ENCODE assay signal across 24 cellular contexts in genomic region chr16:67166883-67167168, GRCh38. TPM values are rescaled to one million over a fixed set of nuclear protein-coding genes. Genes with fewer than 3 reads are reported as not detected.
DNase-seq lines count a peak whose midpoint lies in the region; ATAC-seq, FAIRE-seq and TF ChIP-seq lines count a peak whose summit lies in the region.
"Had no signal": no experiment of that assay in that cellular context is flagged by ENCODE, and none has a peak within 500 bp of the region (broad histone marks: within the 10 kb centered on the region; RNA-seq: fewer than 3 reads in every experiment).

No MANE protein-coding gene starts in this region.

- TF ChIP-seq RAD21 in K562 (CRISPR knock-in tag; conservative IDR thresholded peaks at IDR 0.05 in 1 of 2, IDR thresholded peaks at IDR 0.05 in 1 of 2) = no peak

- H2AFZ ChIP-seq in K562 (ENCODE audit: low read depth, low read length) = no peak overlapping the region
- H2AFZ ChIP-seq: GM23338, hepatocyte had no signal

- H3K4me3 ChIP-seq in K562 (no peak overlapping the region), gastrocnemius medialis (no peak overlapping the region)
- H3K4me3 ChIP-seq: hepatocyte, left lung, pancreas, SK-N-MC had no signal

- H3K4me1 ChIP-seq in K562 (replicated peaks in 1 of 2; ENCODE audit: control insufficient read depth in 2 of 2, insufficient read depth in 2 of 2, low read length in 2 of 2) = peaks cover 27 to 81% of the 10 kb centered on the region in 2 experiments
- peaks cover 55 to 61% of the 10 kb centered on the region in 2 donors for H3K4me1 ChIP-seq in gastrocnemius medialis

- POLR2A ChIA-PET in activated CD4-positive, alpha-beta memory T cell treated with anti-CD3 and anti-CD28 coated beads, Interleukin-2, amount 10 ng/mL, durations not matched to agents 7 days and 5 days (lab: Charles Lee) = interaction anchor here (0.9 to 12.7 kb wide), 3 partner anchors 7 to 138 kb away, joined by 3 to 204 read pairs (median 3); partner anchors contain the start of genes B3GNT9 and NOL3
- POLR2A ChIA-PET in activated CD4-positive, alpha-beta memory T cell treated with anti-CD3 and anti-CD28 coated beads for 36 hours (lab: Charles Lee) = no interaction called here
- POLR2A ChIA-PET in K562 (lab: Yijun Ruan, JAX) = no interaction called here

- H3K9me3 Mint-ChIP-seq in activated CD4-positive, alpha-beta memory T cell treated with anti-CD3 and anti-CD28 coated beads, Interleukin-2, amount 10 ng/mL, durations not matched to agents 7 days and 5 days = no peaks in the 10 kb centered on the region
- no peaks in the 10 kb centered on the region for H3K9me3 Mint-ChIP-seq in activated CD4-positive, alpha-beta memory T cell treated with anti-CD3 and anti-CD28 coated beads for 36 hours
- H3K9me3 Mint-ChIP-seq in progenitor cell of endocrine pancreas (ENCODE audit: low read depth) = no peaks in the 10 kb centered on the region
- H3K9me3 Mint-ChIP-seq: activated naive CD4-positive, alpha-beta T cell treated with anti-CD3 and anti-CD28 coated beads, Interleukin-2, amount 50 U/mL, for 72 hours; activated T-cell treated with anti-CD3 and anti-CD28 coated beads, Interleukin-2, amount 50 U/mL, for 72 hours; GM23338; mesothelial cell of epicardium; natural killer cell had no signal

- H3K27me3 ChIP-seq in K562 (ENCODE audit: control insufficient read depth in 2 of 2, insufficient read depth in 2 of 2, low read length in 2 of 2) = no peaks in the 10 kb centered on the region
- no peaks in the 10 kb centered on the region for H3K27me3 ChIP-seq in gastrocnemius medialis
- H3K27me3 ChIP-seq: pancreas had no signal

- no peak for TF ChIP-seq CTCF in K562 (IDR thresholded peaks at IDR 0.05 in 2 of 3, conservative IDR thresholded peaks at IDR 0.05 in 1 of 3; ENCODE audit: insufficient read depth in 2 of 3, low read depth in 1 of 3, low read length in 3 of 3)
- no peak for TF ChIP-seq CTCF in gastrocnemius medialis (IDR thresholded peaks at IDR 0.05 in 4 of 5, conservative IDR thresholded peaks at IDR 0.05 in 1 of 5)
- TF ChIP-seq CTCF in progenitor cell of endocrine pancreas (IDR thresholded peaks at IDR 0.05; ENCODE audit: unreplicated experiment) = no peak

- no peaks in the 10 kb centered on the region for H3K9me3 ChIP-seq in K562 (replicated peaks; ENCODE audit: control insufficient read depth, insufficient read depth, low read depth, low read length)
- no peaks in the 10 kb centered on the region for H3K9me3 ChIP-seq in gastrocnemius medialis
- H3K9me3 ChIP-seq: left lung, pancreas had no signal

- H3K79me2 ChIP-seq in K562 (ENCODE audit: control insufficient read depth, insufficient read depth, low read length) = no peaks in the 10 kb centered on the region; the same call in 2 of the 3 replicates
- H3K79me2 ChIP-seq: hepatocyte had no signal

- no peaks in the 10 kb centered on the region for H3K9me1 ChIP-seq in K562 (ENCODE audit: control insufficient read depth, insufficient read depth, low read length)

- in situ Hi-C loops in K562 (cut with MboI) (loop anchor here (25.0 kb wide), 1 partner anchor 205 kb away; the partner anchor contains the start of gene CES3), gastrocnemius medialis (cut with MboI; ENCODE audit: low sequenced_read_pairs in 4 of 4) (no loop called here)

- no peak overlapping the region; a peak in 1 of 4 replicates for H3K9ac ChIP-seq in K562 (ENCODE audit: insufficient read depth in 1 of 2, low read depth in 2 of 2, low read length in 2 of 2)

- TF ChIP-seq POLR2A in K562 (conservative IDR thresholded peaks at IDR 0.05) = no peak
- TF ChIP-seq POLR2A in gastrocnemius medialis (IDR thresholded peaks at IDR 0.05) = no peak

- ATAC-seq in K562 (no peak), gastrocnemius medialis (no peak)
- ATAC-seq: activated naive CD4-positive, alpha-beta T cell treated with anti-CD3 and anti-CD28 coated beads, Interleukin-2, amount 50 U/mL, for 72 hours; activated T-cell treated with anti-CD3 and anti-CD28 coated beads, Interleukin-2, amount 50 U/mL, for 72 hours; GM23338; left lung; natural killer cell; pancreas; sciatic nerve had no signal

- CTCF ChIA-PET in activated CD4-positive, alpha-beta memory T cell treated with anti-CD3 and anti-CD28 coated beads, Interleukin-2, amount 10 ng/mL, durations not matched to agents 7 days and 5 days (lab: Charles Lee) = interaction anchor here (4.8 kb wide), 1 partner anchor 13 kb away, joined by 32 read pairs; no protein-coding TSS in a partner anchor
- CTCF ChIA-PET in activated CD4-positive, alpha-beta memory T cell treated with anti-CD3 and anti-CD28 coated beads for 36 hours (lab: Charles Lee) = interaction anchor here (1.0 kb wide), 1 partner anchor 189 kb away, joined by 3 read pairs; no protein-coding TSS in a partner anchor
- CTCF ChIA-PET in K562 (lab: Yijun Ruan, JAX; ENCODE audit: low intra/inter-chr PET ratio) = no interaction called here

- H3K4me3 Mint-ChIP-seq in activated CD4-positive, alpha-beta memory T cell treated with anti-CD3 and anti-CD28 coated beads, Interleukin-2, amount 10 ng/mL, durations not matched to agents 7 days and 5 days = peak overlapping the region; percentile 17
- no peak overlapping the region for H3K4me3 Mint-ChIP-seq in activated CD4-positive, alpha-beta memory T cell treated with anti-CD3 and anti-CD28 coated beads for 36 hours
- H3K4me3 Mint-ChIP-seq in progenitor cell of endocrine pancreas (ENCODE audit: low read depth) = no peak overlapping the region
- H3K4me3 Mint-ChIP-seq: mesothelial cell of epicardium, natural killer cell had no signal

- H3K36me3 Mint-ChIP-seq in activated CD4-positive, alpha-beta memory T cell treated with anti-CD3 and anti-CD28 coated beads, Interleukin-2, amount 10 ng/mL, durations not matched to agents 7 days and 5 days (ENCODE audit: low read depth) = peaks cover 42% of the 10 kb centered on the region
- peaks cover 3% of the 10 kb centered on the region for H3K36me3 Mint-ChIP-seq in activated CD4-positive, alpha-beta memory T cell treated with anti-CD3 and anti-CD28 coated beads for 36 hours
- H3K36me3 Mint-ChIP-seq in progenitor cell of endocrine pancreas (ENCODE audit: insufficient read depth) = no peaks in the 10 kb centered on the region
- H3K36me3 Mint-ChIP-seq: mesothelial cell of epicardium, natural killer cell had no signal

- H3K27ac Mint-ChIP-seq in activated CD4-positive, alpha-beta memory T cell treated with anti-CD3 and anti-CD28 coated beads, Interleukin-2, amount 10 ng/mL, durations not matched to agents 7 days and 5 days = no peak overlapping the region
- H3K27ac Mint-ChIP-seq in activated CD4-positive, alpha-beta memory T cell treated with anti-CD3 and anti-CD28 coated beads for 36 hours = no peak overlapping the region
- H3K27ac Mint-ChIP-seq in progenitor cell of endocrine pancreas = no peak overlapping the region
- H3K27ac Mint-ChIP-seq: GM23338, mesothelial cell of epicardium, natural killer cell had no signal

- peaks cover 51% of the 10 kb centered on the region for H3K27me3 Mint-ChIP-seq in activated CD4-positive, alpha-beta memory T cell treated with anti-CD3 and anti-CD28 coated beads, Interleukin-2, amount 10 ng/mL, durations not matched to agents 7 days and 5 days
- H3K27me3 Mint-ChIP-seq in activated CD4-positive, alpha-beta memory T cell treated with anti-CD3 and anti-CD28 coated beads for 36 hours = peaks cover 50% of the 10 kb centered on the region
- H3K27me3 Mint-ChIP-seq in progenitor cell of endocrine pancreas = peaks cover 80% of the 10 kb centered on the region

- H3K27ac ChIP-seq in K562 (ENCODE audit: extremely low read depth, low read depth, low read length) (no peak overlapping the region), gastrocnemius medialis (peak overlapping the region; percentile 43 to 100 (median 95))
- H3K27ac ChIP-seq: epithelial cell of prostate, hepatocyte, left lung, pancreas, SK-N-MC had no signal

- peaks cover 67% of the 10 kb centered on the region for H3K4me1 Mint-ChIP-seq in activated CD4-positive, alpha-beta memory T cell treated with anti-CD3 and anti-CD28 coated beads, Interleukin-2, amount 10 ng/mL, durations not matched to agents 7 days and 5 days
- peaks cover 40% of the 10 kb centered on the region for H3K4me1 Mint-ChIP-seq in activated CD4-positive, alpha-beta memory T cell treated with anti-CD3 and anti-CD28 coated beads for 36 hours (ENCODE audit: low read depth)
- H3K4me1 Mint-ChIP-seq in progenitor cell of endocrine pancreas (ENCODE audit: low read depth) = peaks cover 10% of the 10 kb centered on the region

- H4K20me1 ChIP-seq in K562 (replicated peaks; ENCODE audit: control insufficient read depth, insufficient read depth, low read length) = no peaks in the 10 kb centered on the region

- no peak overlapping the region for H3K4me2 ChIP-seq in K562 (ENCODE audit: insufficient read depth, low read length)
- H3K4me2 ChIP-seq: hepatocyte had no signal

- intact Hi-C loops in activated CD4-positive, alpha-beta memory T cell treated with anti-CD3 and anti-CD28 coated beads for 36 hours (cut with micrococcal nuclease) = no loop called here
- intact Hi-C loops in K562 (cut with micrococcal nuclease) = no loop called here
- intact Hi-C loops in gastrocnemius medialis (cut with DNase I; ENCODE audit: low total_unique reads) = no loop called here

- H3K36me3 ChIP-seq in K562 (ENCODE audit: control insufficient read depth, insufficient read depth, low read length) (peaks cover 13% of the 10 kb centered on the region; the same call in 2 of the 3 replicates), gastrocnemius medialis (no peaks in the 10 kb centered on the region)
- H3K36me3 ChIP-seq: left lung, pancreas had no signal

- BruUV-seq in K562 (replicated peaks; lab: Mats Ljungman, UMichigan) = no TSS peak

- WGBS in K562 (ENCODE audit: insufficient coverage, low coverage, missing lambda C conversion rate) = 0% methylated on average over 1 of the region's 2 CpGs

- no peak for DNase-seq in activated CD4-positive, alpha-beta memory T cell treated with anti-CD3 and anti-CD28 coated beads, Interleukin-2, amount 10 ng/mL, durations not matched to agents 7 days and 5 days
- no peak for DNase-seq in activated CD4-positive, alpha-beta memory T cell treated with anti-CD3 and anti-CD28 coated beads for 36 hours
- DNase-seq in K562 (ENCODE audit: extremely low read depth in 1 of 4, low spot score in 3 of 4) = peak in 1 of 4 experiments; percentile 23
- DNase-seq in gastrocnemius medialis = no peak
- no peak for DNase-seq in progenitor cell of endocrine pancreas (ENCODE audit: low spot score, unreplicated experiment)
- DNase-seq in nucleus accumbens (lab: John Stamatoyannopoulos, UW) = no peak
- DNase-seq: activated T-cell treated with anti-CD3 and anti-CD28 coated beads, Interleukin-2, amount 50 U/mL, for 72 hours; foreskin fibroblast; natural killer cell; NCI-H1048; NCI-H187; RPMI8226; T1000 had no signal

- TF ChIP-seq EP300 in K562 (IDR thresholded peaks at IDR 0.05; ENCODE audit: low read length) = no peak

- FAIRE-seq in K562 (lab: Jason Lieb, UNC) = no peak
- FAIRE-seq: A204.1, GM19239, pancreas had no signal

RNA-seq across cellular contexts. Expression of gene HSF4, which starts 2.3 kb away (rescaled TPM):
- total RNA-seq in activated CD4-positive, alpha-beta memory T cell treated with anti-CD3 and anti-CD28 coated beads, Interleukin-2, amount 10 ng/mL, durations not matched to agents 7 days and 5 days = 100 to 1,000 TPM; 107 to 110 TPM
- 10 to 100 TPM; 34.8 to 36.1 TPM for total RNA-seq in activated CD4-positive, alpha-beta memory T cell treated with anti-CD3 and anti-CD28 coated beads for 36 hours
- total RNA-seq in K562 (2011; cell fraction: chromatin; rRNA removed; ENCODE audit: low replicate concordance) = 143 and 358 TPM in 2 replicates
- 185 and 204 TPM in 2 replicates for total RNA-seq in K562 (2011; cell fraction: nucleolus; rRNA removed)
- total RNA-seq in K562 (2011; cell fraction: nucleoplasm; rRNA removed) = 149 and 156 TPM in 2 replicates
- total RNA-seq in K562 (2014; rRNA removed) = 8.3 and 13.2 TPM in 2 replicates
- total RNA-seq in K562 (2014; rRNA removed; fragmentation: Illumina TruSeq; extraction: Trizol) = 3.4 and 5.3 TPM in 2 replicates
- total RNA-seq in K562 (2015; rRNA removed; fragmentation: Illumina TruSeq; extraction: Trizol) = 9.7 and 9.8 TPM in 2 replicates
- 22.6 and 25.2 TPM in 2 replicates for total RNA-seq in K562 (2021)
- polyA plus RNA-seq in K562 (2011; rRNA removed) = 7.3 and 19.2 TPM in 2 replicates
- polyA plus RNA-seq in K562 (2011; cell fraction: cytosol; rRNA removed) = 8.5 and 10.2 TPM in 2 replicates
- polyA plus RNA-seq in K562 (2011; cell fraction: nucleus; rRNA removed) = 197 and 252 TPM in 2 replicates
- polyA plus RNA-seq in K562 (2012) = 28.8 and 44.0 TPM in 2 replicates
- polyA plus RNA-seq in K562 (2014; fragmentation: Illumina TruSeq; extraction: Trizol) = 9.2 and 12.8 TPM in 2 replicates
- under 1 TPM in 1 of 2 experiments, not detected in 1; 0.50 TPM for polyA plus RNA-seq in K562 (2014; fragmentation: Nextera tagmentation; extraction: Ambion mirVana)
- 21.4 and 35.4 TPM in 2 replicates for polyA plus RNA-seq in K562 (2014; rRNA removed)
- 1.5 and 4.8 TPM in 2 replicates for polyA minus RNA-seq in K562 (2011; rRNA and poly(A)+ RNA removed)
- polyA minus RNA-seq in K562 (2011; cell fraction: cytosol; rRNA and poly(A)+ RNA removed) = 3.6 and 5.6 TPM in 2 replicates
- polyA minus RNA-seq in K562 (2011; cell fraction: nucleus; rRNA and poly(A)+ RNA removed) = 25.0 and 38.5 TPM in 2 replicates
- 100 to 1,000 TPM in 1 of 4 donors, 10 to 100 TPM in 2, 1 to 10 TPM in 1; 9.0 to 111 (median 29.7) TPM for total RNA-seq in gastrocnemius medialis
- total RNA-seq in progenitor cell of endocrine pancreas = 2.2 and 6.8 TPM in 2 replicates

RNA-seq across cellular contexts. Expression of gene NOL3, which starts 3.5 kb away (rescaled TPM):
- total RNA-seq in activated CD4-positive, alpha-beta memory T cell treated with anti-CD3 and anti-CD28 coated beads, Interleukin-2, amount 10 ng/mL, durations not matched to agents 7 days and 5 days = 10 to 100 TPM; 35.6 to 36.7 TPM
- total RNA-seq in activated CD4-positive, alpha-beta memory T cell treated with anti-CD3 and anti-CD28 coated beads for 36 hours = 10 to 100 TPM; 14.8 to 20.1 TPM
- 81.0 and 88.7 TPM in 2 replicates for total RNA-seq in K562 (2011; cell fraction: chromatin; rRNA removed; ENCODE audit: low replicate concordance)
- 34.7 and 39.7 TPM in 2 replicates for total RNA-seq in K562 (2011; cell fraction: nucleolus; rRNA removed)
- 64.6 and 93.4 TPM in 2 replicates for total RNA-seq in K562 (2011; cell fraction: nucleoplasm; rRNA removed)
- 5.4 and 8.3 TPM in 2 replicates for total RNA-seq in K562 (2014; rRNA removed)
- total RNA-seq in K562 (2014; rRNA removed; fragmentation: Illumina TruSeq; extraction: Trizol) = 3.4 and 4.3 TPM in 2 replicates
- 4.1 and 5.0 TPM in 2 replicates for total RNA-seq in K562 (2015; rRNA removed; fragmentation: Illumina TruSeq; extraction: Trizol)
- 7.0 and 9.3 TPM in 2 replicates for total RNA-seq in K562 (2021)
- polyA plus RNA-seq in K562 (2011; rRNA removed) = 8.4 and 13.5 TPM in 2 replicates
- 5.8 and 7.2 TPM in 2 replicates for polyA plus RNA-seq in K562 (2011; cell fraction: cytosol; rRNA removed)
- 50.0 and 53.8 TPM in 2 replicates for polyA plus RNA-seq in K562 (2011; cell fraction: nucleus; rRNA removed)
- 19.1 and 59.4 TPM in 2 replicates for polyA plus RNA-seq in K562 (2012)
- polyA plus RNA-seq in K562 (2014; fragmentation: Illumina TruSeq; extraction: Trizol) = 7.6 and 8.2 TPM in 2 replicates
- polyA plus RNA-seq in K562 (2014; fragmentation: Nextera tagmentation; extraction: Ambion mirVana) = under 1 TPM; 0.45 to 0.69 TPM
- polyA plus RNA-seq in K562 (2014; rRNA removed) = 12.2 and 14.0 TPM in 2 replicates
- polyA minus RNA-seq in K562 (2011; rRNA and poly(A)+ RNA removed) = 3.4 and 5.6 TPM in 2 replicates
- polyA minus RNA-seq in K562 (2011; cell fraction: cytosol; rRNA and poly(A)+ RNA removed) = 1.9 and 2.5 TPM in 2 replicates
- polyA minus RNA-seq in K562 (2011; cell fraction: nucleus; rRNA and poly(A)+ RNA removed) = 5.4 and 10.3 TPM in 2 replicates
- 100 to 1,000 TPM in 3 of 4 donors, 10 to 100 TPM in 1; 77.5 to 231 (median 173) TPM for total RNA-seq in gastrocnemius medialis
- total RNA-seq in progenitor cell of endocrine pancreas = 9.4 and 12.7 TPM in 2 replicates

RNA-seq across cellular contexts. Expression of gene FBXL8, which starts 7.1 kb away (rescaled TPM):
- 10 to 100 TPM; 52.3 to 54.4 TPM for total RNA-seq in activated CD4-positive, alpha-beta memory T cell treated with anti-CD3 and anti-CD28 coated beads, Interleukin-2, amount 10 ng/mL, durations not matched to agents 7 days and 5 days
- total RNA-seq in activated CD4-positive, alpha-beta memory T cell treated with anti-CD3 and anti-CD28 coated beads for 36 hours = 10 to 100 TPM; 24.1 to 25.7 TPM
- total RNA-seq in K562 (2011; cell fraction: chromatin; rRNA removed; ENCODE audit: low replicate concordance) = 108 and 283 TPM in 2 replicates
- total RNA-seq in K562 (2011; cell fraction: nucleolus; rRNA removed) = 168 and 184 TPM in 2 replicates
- 119 and 131 TPM in 2 replicates for total RNA-seq in K562 (2011; cell fraction: nucleoplasm; rRNA removed)
- total RNA-seq in K562 (2014; rRNA removed) (12.5 and 14.5 TPM in 2 replicates), K562 (2014; rRNA removed; fragmentation: Illumina TruSeq; extraction: Trizol) (4.0 and 4.7 TPM in 2 replicates), K562 (2015; rRNA removed; fragmentation: Illumina TruSeq; extraction: Trizol) (5.4 and 5.8 TPM in 2 replicates), K562 (2021) (17.6 and 22.1 TPM in 2 replicates), gastrocnemius medialis (10 to 100 TPM in 3 of 4 donors, 1 to 10 TPM in 1; 7.0 to 16.3 (median 14.3) TPM), progenitor cell of endocrine pancreas (1.7 and 2.1 TPM in 2 replicates)
- polyA plus RNA-seq in K562 (2011; rRNA removed) (10.9 and 18.2 TPM in 2 replicates), K562 (2014; fragmentation: Illumina TruSeq; extraction: Trizol) (4.4 and 7.4 TPM in 2 replicates), K562 (2014; fragmentation: Nextera tagmentation; extraction: Ambion mirVana) (under 1 TPM in 1 of 2 experiments, not detected in 1; 0.08 TPM), K562 (2014; rRNA removed) (28.2 and 28.8 TPM in 2 replicates)
- 11.7 and 21.7 TPM in 2 replicates for polyA plus RNA-seq in K562 (2011; cell fraction: cytosol; rRNA removed)
- 80.6 and 125 TPM in 2 replicates for polyA plus RNA-seq in K562 (2011; cell fraction: nucleus; rRNA removed)
- polyA plus RNA-seq in K562 (2012) = 12.5 and 25.8 TPM in 2 replicates
- polyA minus RNA-seq in K562 (2011; rRNA and poly(A)+ RNA removed) = 2.8 and 5.3 TPM in 2 replicates
- 4.2 and 5.6 TPM in 2 replicates for polyA minus RNA-seq in K562 (2011; cell fraction: cytosol; rRNA and poly(A)+ RNA removed)
- polyA minus RNA-seq in K562 (2011; cell fraction: nucleus; rRNA and poly(A)+ RNA removed) = 22.2 and 24.5 TPM in 2 replicates
- total RNA-seq: GM23338 had no signal

RNA-seq across cellular contexts. Expression of gene TRADD, which starts 7.1 kb away (rescaled TPM):
- 10 to 100 TPM; 96.9 to 97.3 TPM for total RNA-seq in activated CD4-positive, alpha-beta memory T cell treated with anti-CD3 and anti-CD28 coated beads, Interleukin-2, amount 10 ng/mL, durations not matched to agents 7 days and 5 days
- total RNA-seq in activated CD4-positive, alpha-beta memory T cell treated with anti-CD3 and anti-CD28 coated beads for 36 hours = 10 to 100 TPM; 41.7 to 43.2 TPM
- 5.6 and 25.1 TPM in 2 replicates for total RNA-seq in K562 (2011; cell fraction: chromatin; rRNA removed; ENCODE audit: low replicate concordance)
- total RNA-seq in K562 (2011; cell fraction: nucleolus; rRNA removed) = 16.8 and 18.2 TPM in 2 replicates
- total RNA-seq in K562 (2011; cell fraction: nucleoplasm; rRNA removed) = 10.2 and 12.4 TPM in 2 replicates
- total RNA-seq in K562 (2014; rRNA removed) (11.9 and 18.0 TPM in 2 replicates), K562 (2014; rRNA removed; fragmentation: Illumina TruSeq; extraction: Trizol) (2.9 and 3.0 TPM in 2 replicates), K562 (2015; rRNA removed; fragmentation: Illumina TruSeq; extraction: Trizol) (5.4 and 5.6 TPM in 2 replicates), K562 (2021) (11.8 and 12.2 TPM in 2 replicates), gastrocnemius medialis (10 to 100 TPM in 2 of 4 donors, 1 to 10 TPM in 2; 8.8 to 15.3 (median 10.1) TPM), progenitor cell of endocrine pancreas (5.6 and 6.6 TPM in 2 replicates)
- polyA plus RNA-seq in K562 (2011; rRNA removed) (8.3 and 8.8 TPM in 2 replicates), K562 (2014; fragmentation: Illumina TruSeq; extraction: Trizol) (3.0 and 5.2 TPM in 2 replicates), K562 (2014; fragmentation: Nextera tagmentation; extraction: Ambion mirVana) (1 to 10 TPM in 1 of 2 experiments, under 1 TPM in 1; 0.76 to 1.7 TPM), K562 (2014; rRNA removed) (14.6 and 17.1 TPM in 2 replicates)
- 9.2 and 19.6 TPM in 2 replicates for polyA plus RNA-seq in K562 (2011; cell fraction: cytosol; rRNA removed)
- polyA plus RNA-seq in K562 (2011; cell fraction: nucleus; rRNA removed) = 21.1 and 36.4 TPM in 2 replicates
- polyA plus RNA-seq in K562 (2012) = 13.6 and 18.6 TPM in 2 replicates
- 0.69 and 1.9 TPM in 2 replicates for polyA minus RNA-seq in K562 (2011; rRNA and poly(A)+ RNA removed)
- 4.7 and 4.9 TPM in 2 replicates for polyA minus RNA-seq in K562 (2011; cell fraction: cytosol; rRNA and poly(A)+ RNA removed)
- polyA minus RNA-seq in K562 (2011; cell fraction: nucleus; rRNA and poly(A)+ RNA removed) = 4.3 and 5.3 TPM in 2 replicates

RNA-seq across cellular contexts. Expression of gene B3GNT9, which starts 16.0 kb away (rescaled TPM):
- total RNA-seq in activated CD4-positive, alpha-beta memory T cell treated with anti-CD3 and anti-CD28 coated beads, Interleukin-2, amount 10 ng/mL, durations not matched to agents 7 days and 5 days = 10 to 100 TPM; 14.6 to 16.2 TPM
- total RNA-seq in activated CD4-positive, alpha-beta memory T cell treated with anti-CD3 and anti-CD28 coated beads for 36 hours = 1 to 10 TPM; 5.1 to 5.6 TPM
- total RNA-seq in K562 (2011; cell fraction: chromatin; rRNA removed; ENCODE audit: low replicate concordance) = 3.8 and 8.9 TPM in 2 replicates
- total RNA-seq in K562 (2011; cell fraction: nucleolus; rRNA removed) = 5.1 and 5.7 TPM in 2 replicates
- 3.6 and 4.6 TPM in 2 replicates for total RNA-seq in K562 (2011; cell fraction: nucleoplasm; rRNA removed)
- total RNA-seq in K562 (2014; rRNA removed) = 0.91 and 2.1 TPM in 2 replicates
- 0.67 and 0.91 TPM in 2 replicates for total RNA-seq in K562 (2014; rRNA removed; fragmentation: Illumina TruSeq; extraction: Trizol)
- total RNA-seq in K562 (2015; rRNA removed; fragmentation: Illumina TruSeq; extraction: Trizol) = 1.1 TPM in 2 replicates
- total RNA-seq in K562 (2021) = 1.5 and 1.8 TPM in 2 replicates
- 1.5 TPM in 2 replicates for polyA plus RNA-seq in K562 (2011; rRNA removed)
- polyA plus RNA-seq in K562 (2011; cell fraction: cytosol; rRNA removed) = 2.2 and 3.4 TPM in 2 replicates
- 5.1 and 5.6 TPM in 2 replicates for polyA plus RNA-seq in K562 (2011; cell fraction: nucleus; rRNA removed)
- polyA plus RNA-seq in K562 (2012) = 1.1 and 3.5 TPM in 2 replicates
- 0.90 and 1.1 TPM in 2 replicates for polyA plus RNA-seq in K562 (2014; fragmentation: Illumina TruSeq; extraction: Trizol)
- polyA plus RNA-seq in K562 (2014; fragmentation: Nextera tagmentation; extraction: Ambion mirVana) = under 1 TPM in 1 of 2 experiments, not detected in 1; 0.01 TPM
- polyA plus RNA-seq in K562 (2014; rRNA removed) = 1.6 TPM in 2 replicates
- 0.72 and 1.4 TPM in 2 replicates for polyA minus RNA-seq in K562 (2011; rRNA and poly(A)+ RNA removed)
- polyA minus RNA-seq in K562 (2011; cell fraction: cytosol; rRNA and poly(A)+ RNA removed) = 1.0 and 1.5 TPM in 2 replicates
- 1.6 and 1.8 TPM in 2 replicates for polyA minus RNA-seq in K562 (2011; cell fraction: nucleus; rRNA and poly(A)+ RNA removed)
- 1 to 10 TPM; 1.5 to 3.1 (median 2.6) TPM for total RNA-seq in gastrocnemius medialis
- total RNA-seq in progenitor cell of endocrine pancreas = 5.1 TPM in 2 replicates
